Comparison of ENCODE assay signal across 7 cellular contexts in the genomic region with DNA sequence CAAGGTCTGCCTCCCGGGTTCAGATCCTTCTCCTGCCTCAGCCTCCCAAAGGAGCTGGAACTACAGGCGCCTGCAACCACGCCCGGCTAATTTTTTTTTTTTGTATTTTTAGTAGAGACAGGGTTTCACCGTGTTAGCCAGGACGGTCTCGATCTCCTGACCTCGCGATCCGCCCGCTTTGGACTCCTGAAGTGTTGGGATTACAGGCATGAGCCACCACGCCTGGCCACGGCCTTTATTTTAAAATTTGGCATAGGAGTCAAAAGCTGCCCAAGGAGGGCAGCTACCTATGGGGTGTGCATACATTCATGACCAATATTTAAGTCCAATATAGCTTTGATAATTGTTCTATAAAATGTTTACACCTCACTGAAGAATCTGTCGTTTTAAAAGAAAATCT. TPM values are rescaled to one million over a fixed set of nuclear protein-coding genes. Genes with fewer than 3 reads are reported as not detected.
A peak's percentile ranks its signal among the peaks of the same experiment; 100 is the strongest.
DNase-seq lines count a peak whose midpoint lies in the region; ATAC-seq and TF ChIP-seq lines count a peak whose summit lies in the region.
"Not testable (repeated sequence)": the region's sequence is repeated elsewhere in the genome, so short reads cannot be mapped to it uniquely, and the experiment has no call there.

No MANE protein-coding gene starts in this region.

- peaks cover 37% of the 10 kb centered on the region for H3K4me1 ChIP-seq in CD8-positive, alpha-beta T cell (ENCODE audit: insufficient read depth, low read length)
- peaks cover 54% of the 10 kb centered on the region for H3K4me1 ChIP-seq in OCI-LY7 (ENCODE audit: insufficient read depth, low read length, poor library complexity, severe bottlenecking)
- H3K4me1 ChIP-seq in esophagus muscularis mucosa: peaks cover 9 to 43% (median 22%) of the 10 kb centered on the region in 4 donors

- 88% methylated on average over 14 of the region's 14 CpGs for WGBS in esophagus muscularis mucosa

- not testable (repeated sequence) for H3K9me3 ChIP-seq in CD8-positive, alpha-beta T cell (ENCODE audit: low read length); OCI-LY7 (ENCODE audit: low read length); esophagus muscularis mucosa

- H3K36me3 ChIP-seq in CD8-positive, alpha-beta T cell (ENCODE audit: insufficient read depth, low read length): not testable (repeated sequence)
- peaks cover 26% of the 10 kb centered on the region for H3K36me3 ChIP-seq in OCI-LY7 (ENCODE audit: insufficient read depth, low read length)
- H3K36me3 ChIP-seq in esophagus muscularis mucosa: peaks cover 0 to 12% (median 5%) of the 10 kb centered on the region in 4 donors

- H3K4me1 Mint-ChIP-seq in CD8-positive, alpha-beta T cell (ENCODE audit: low read depth): peaks cover 62% of the 10 kb centered on the region
- peaks cover 49% of the 10 kb centered on the region for H3K4me1 Mint-ChIP-seq in activated CD4-positive, alpha-beta memory T cell treated with anti-CD3 and anti-CD28 coated beads for 36 hours (ENCODE audit: low read depth)
- peaks cover 59% of the 10 kb centered on the region for H3K4me1 Mint-ChIP-seq in activated naive CD8-positive, alpha-beta T cell treated with anti-CD3 and anti-CD28 coated beads for 36 hours
- peaks cover 18 to 65% (median 54%) of the 10 kb centered on the region in 4 donors for H3K4me1 Mint-ChIP-seq in naive thymus-derived CD8-positive, alpha-beta T cell

- not testable (repeated sequence) for BruUV-seq in OCI-LY7 (replicated peaks; lab: Mats Ljungman, UMichigan)

- not testable (repeated sequence) for H3K9me2 ChIP-seq in OCI-LY7 (ENCODE audit: insufficient read depth, low read length)

- H3K4me2 ChIP-seq in OCI-LY7 (ENCODE audit: low read length): peak overlapping the region; percentile 90; the same call in 1 of the 2 replicates

- H2AFZ ChIP-seq in OCI-LY7 (ENCODE audit: low read length): not testable (repeated sequence)

- not testable (repeated sequence) for H3K27me3 ChIP-seq in CD8-positive, alpha-beta T cell (ENCODE audit: insufficient read depth, low read length); esophagus muscularis mucosa

- H3K27ac Mint-ChIP-seq in CD8-positive, alpha-beta T cell: peak overlapping the region; percentile 52
- H3K27ac Mint-ChIP-seq in activated CD4-positive, alpha-beta memory T cell treated with anti-CD3 and anti-CD28 coated beads for 36 hours: peak overlapping the region; percentile 46
- peak overlapping the region; percentile 12 for H3K27ac Mint-ChIP-seq in activated naive CD8-positive, alpha-beta T cell treated with anti-CD3 and anti-CD28 coated beads for 36 hours
- peak overlapping the region in 7 of 10 donors; percentile 0 to 100 (median 54) for H3K27ac Mint-ChIP-seq in naive thymus-derived CD8-positive, alpha-beta T cell

- CTCF ChIA-PET in CD8-positive, alpha-beta T cell (lab: Charles Lee); activated CD4-positive, alpha-beta memory T cell treated with anti-CD3 and anti-CD28 coated beads for 36 hours (lab: Charles Lee): not testable (repeated sequence)
- CTCF ChIA-PET in OCI-LY7 (lab: Charles Lee; ENCODE audit: unreplicated experiment): interaction anchor here (0.6 kb wide), 1 partner anchor 17 kb away, joined by 3 read pairs; no protein-coding TSS in a partner anchor

- not testable (repeated sequence) for H3K27me3 Mint-ChIP-seq in CD8-positive, alpha-beta T cell (ENCODE audit: low read depth); activated CD4-positive, alpha-beta memory T cell treated with anti-CD3 and anti-CD28 coated beads for 36 hours; activated naive CD8-positive, alpha-beta T cell treated with anti-CD3 and anti-CD28 coated beads for 36 hours; naive thymus-derived CD8-positive, alpha-beta T cell

- TF ChIP-seq CTCF in 22Rv1 (IDR thresholded peaks at IDR 0.05); CD8-positive, alpha-beta T cell (IDR thresholded peaks at IDR 0.05); OCI-LY7 (conservative IDR thresholded peaks at IDR 0.05; ENCODE audit: low read length); esophagus muscularis mucosa (IDR thresholded peaks at IDR 0.05): not testable (repeated sequence)

- intact Hi-C loops in CD8-positive, alpha-beta T cell (cut with DNase I, micrococcal nuclease): loop anchor here in 1 of 2 experiments (5.0 kb wide), 1 partner anchor 300 kb away; no protein-coding TSS in a partner anchor
- intact Hi-C loops in OCI-LY7 (cut with micrococcal nuclease; ENCODE audit: unreplicated experiment); activated CD4-positive, alpha-beta memory T cell treated with anti-CD3 and anti-CD28 coated beads for 36 hours (cut with micrococcal nuclease): not testable (repeated sequence)
- intact Hi-C loops in esophagus muscularis mucosa (cut with DNase I): loop anchor here (10.0 kb wide), 2 partner anchors 77 to 117 kb away; no protein-coding TSS in a partner anchor

- H3K79me2 ChIP-seq in OCI-LY7 (ENCODE audit: insufficient read depth, low read depth, low read length): peaks cover 11% of the 10 kb centered on the region

- POLR2A ChIA-PET in CD8-positive, alpha-beta T cell (lab: Charles Lee): interaction anchor here (0.5 to 2.5 kb wide), 6 partner anchors 12 to 827 kb away, joined by 3 to 13 read pairs (median 4); no protein-coding TSS in a partner anchor
- POLR2A ChIA-PET in OCI-LY7 (lab: Charles Lee): interaction anchor here (0.6 to 1.5 kb wide), 6 partner anchors 9 to 428 kb away, joined by 3 to 6 read pairs (median 4); no protein-coding TSS in a partner anchor
- POLR2A ChIA-PET in activated CD4-positive, alpha-beta memory T cell treated with anti-CD3 and anti-CD28 coated beads for 36 hours (lab: Charles Lee): interaction anchor here (1.1 to 1.2 kb wide), 2 partner anchors 23 to 28 kb away, joined by 3 to 5 read pairs; no protein-coding TSS in a partner anchor
- POLR2A ChIA-PET in naive thymus-derived CD8-positive, alpha-beta T cell (lab: Charles Lee): interaction anchor here (0.6 to 11.7 kb wide), 3 partner anchors 24 to 62 kb away, joined by 3 to 500 read pairs (median 5); a partner anchor contains a TSS

- TF ChIP-seq POLR2A in esophagus muscularis mucosa (IDR thresholded peaks at IDR 0.05; ENCODE audit: low read depth): not testable (repeated sequence)

- H3K9me3 Mint-ChIP-seq in CD8-positive, alpha-beta T cell; activated CD4-positive, alpha-beta memory T cell treated with anti-CD3 and anti-CD28 coated beads for 36 hours; activated naive CD8-positive, alpha-beta T cell treated with anti-CD3 and anti-CD28 coated beads for 36 hours; naive thymus-derived CD8-positive, alpha-beta T cell: not testable (repeated sequence)

- ATAC-seq in CD8-positive, alpha-beta T cell; naive thymus-derived CD8-positive, alpha-beta T cell: not testable (repeated sequence)

- not testable (repeated sequence) for H3K4me3 Mint-ChIP-seq in CD8-positive, alpha-beta T cell; activated CD4-positive, alpha-beta memory T cell treated with anti-CD3 and anti-CD28 coated beads for 36 hours; activated naive CD8-positive, alpha-beta T cell treated with anti-CD3 and anti-CD28 coated beads for 36 hours; naive thymus-derived CD8-positive, alpha-beta T cell

- peaks cover 39% of the 10 kb centered on the region for H3K36me3 Mint-ChIP-seq in CD8-positive, alpha-beta T cell
- H3K36me3 Mint-ChIP-seq in activated CD4-positive, alpha-beta memory T cell treated with anti-CD3 and anti-CD28 coated beads for 36 hours: peaks cover 32% of the 10 kb centered on the region
- peaks cover 40% of the 10 kb centered on the region for H3K36me3 Mint-ChIP-seq in activated naive CD8-positive, alpha-beta T cell treated with anti-CD3 and anti-CD28 coated beads for 36 hours
- not testable (repeated sequence) for H3K36me3 Mint-ChIP-seq in naive thymus-derived CD8-positive, alpha-beta T cell

- H4K20me1 ChIP-seq in OCI-LY7 (ENCODE audit: insufficient read depth, low read length): peaks cover 35% of the 10 kb centered on the region

- H3K27ac ChIP-seq in 22Rv1: peak overlapping the region; percentile 91; the same call in 1 of the 2 replicates
- H3K27ac ChIP-seq in CD8-positive, alpha-beta T cell (ENCODE audit: low read depth, low read length); OCI-LY7 (ENCODE audit: low read depth, low read length, poor library complexity, severe bottlenecking): not testable (repeated sequence)
- peak overlapping the region; percentile 4 to 94 (median 31) for H3K27ac ChIP-seq in esophagus muscularis mucosa (replicated peaks in 1 of 4)

- not testable (repeated sequence) for TF ChIP-seq EP300 in esophagus muscularis mucosa (IDR thresholded peaks at IDR 0.05)

- not testable (repeated sequence) for DNase-seq in CD8-positive, alpha-beta T cell; OCI-LY7 (ENCODE audit: low spot score); activated CD4-positive, alpha-beta memory T cell treated with anti-CD3 and anti-CD28 coated beads for 36 hours; activated naive CD8-positive, alpha-beta T cell treated with anti-CD3 and anti-CD28 coated beads for 36 hours; esophagus muscularis mucosa (ENCODE audit: extremely low spot score); naive thymus-derived CD8-positive, alpha-beta T cell

- H3K4me3 ChIP-seq in CD8-positive, alpha-beta T cell (ENCODE audit: low read depth, low read length); OCI-LY7 (ENCODE audit: low read depth, low read length, poor library complexity, severe bottlenecking); esophagus muscularis mucosa: not testable (repeated sequence)

RNA-seq across cellular contexts. Expression of a gene that starts 26.6 kb away (rescaled TPM):
- 100 to 1,000 TPM; 320 TPM for total RNA-seq in CD8-positive, alpha-beta T cell
- 50.1 and 52.5 TPM in 2 replicates for total RNA-seq in OCI-LY7 (2014; rRNA removed; shearing (Covaris generic))
- total RNA-seq in OCI-LY7 (2022) (68.0 and 72.8 TPM in 2 replicates), esophagus muscularis mucosa (100 to 1,000 TPM in 2 of 4 donors, 10 to 100 TPM in 2; 77.0 to 109 (median 94.0) TPM)
- 10 to 100 TPM; 92.1 to 98.6 TPM for total RNA-seq in activated CD4-positive, alpha-beta memory T cell treated with anti-CD3 and anti-CD28 coated beads for 36 hours
- 10 to 100 TPM; 58.0 to 62.4 TPM for total RNA-seq in activated naive CD8-positive, alpha-beta T cell treated with anti-CD3 and anti-CD28 coated beads for 36 hours
- 100 to 1,000 TPM; 186 to 188 TPM for total RNA-seq in naive thymus-derived CD8-positive, alpha-beta T cell
- 100 to 1,000 TPM; 119 to 193 (median 140) TPM for polyA plus RNA-seq in naive thymus-derived CD8-positive, alpha-beta T cell
